12 cellular contexts compared by ENCODE assay signal in genomic region chr22:46008291-46008690, GRCh38. TPM values are rescaled to one million over a fixed set of nuclear protein-coding genes. Genes with fewer than 3 reads are reported as not detected.
DNase-seq lines count a peak whose midpoint lies in the region; ATAC-seq and TF ChIP-seq lines count a peak whose summit lies in the region.
"Had no signal": no experiment of that assay in that cellular context is flagged by ENCODE, and none has a peak within 500 bp of the region (broad histone marks: within the 10 kb centered on the region; RNA-seq: fewer than 3 reads in every experiment).

No MANE protein-coding gene starts in this region.

- peaks cover 4% of the 10 kb centered on the region for H3K9me3 Mint-ChIP-seq in mesothelial cell of epicardium
- peaks cover 6% of the 10 kb centered on the region for H3K9me3 Mint-ChIP-seq in stimulated activated memory B cell treated with anti-CD40 and anti-IgM and Interleukin-4, amounts not matched to agents 10 μg/mL and 1 μg/mL and 100 μg/mL, for 72 hours
- H3K9me3 Mint-ChIP-seq: activated naive CD8-positive, alpha-beta T cell treated with anti-CD3 and anti-CD28 coated beads, Interleukin-2, amount 10 ng/mL, durations not matched to agents 7 days and 5 days had no signal

- TF ChIP-seq POLR2A in breast epithelium (IDR thresholded peaks at IDR 0.05) (no peak), testis (IDR thresholded peaks at IDR 0.05) (no peak)

- H3K36me3 Mint-ChIP-seq in mesothelial cell of epicardium, result peaks cover 2% of the 10 kb centered on the region
- H3K36me3 Mint-ChIP-seq in stimulated activated memory B cell treated with anti-CD40 and anti-IgM and Interleukin-4, amounts not matched to agents 10 μg/mL and 1 μg/mL and 100 μg/mL, for 72 hours, result no peaks in the 10 kb centered on the region
- H3K36me3 Mint-ChIP-seq: activated naive CD8-positive, alpha-beta T cell treated with anti-CD3 and anti-CD28 coated beads, Interleukin-2, amount 10 ng/mL, durations not matched to agents 7 days and 5 days had no signal

- peaks cover 25% of the 10 kb centered on the region for H3K4me1 Mint-ChIP-seq in mesothelial cell of epicardium
- peaks cover 28% of the 10 kb centered on the region for H3K4me1 Mint-ChIP-seq in stimulated activated memory B cell treated with anti-CD40 and anti-IgM and Interleukin-4, amounts not matched to agents 10 μg/mL and 1 μg/mL and 100 μg/mL, for 72 hours

- H3K27ac ChIP-seq in breast epithelium, result peak overlapping the region; percentile 98 to 100
- peak overlapping the region; percentile 89 to 91 for H3K27ac ChIP-seq in testis

- DNase-seq in LHCN-M2 (ENCODE audit: low read depth), result peak; percentile 62
- DNase-seq in breast epithelium (ENCODE audit: low spot score in 2 of 2), result no peak
- DNase-seq in mesothelial cell of epicardium (ENCODE audit: low spot score in 2 of 2, unreplicated experiment in 2 of 2), result no peak
- no peak for DNase-seq in testis
- no peak for DNase-seq in activated CD8-positive, alpha-beta memory T cell treated with anti-CD3 and anti-CD28 coated beads, Interleukin-2, amount 50 U/mL, for 4 hours
- DNase-seq: activated CD4-positive, alpha-beta T cell treated with anti-CD3 and anti-CD28 coated beads, Interleukin-2, amount 50 U/mL, for 48 hours; SIG-M5 had no signal

- no peaks in the 10 kb centered on the region for H3K36me3 ChIP-seq in breast epithelium
- no peaks in the 10 kb centered on the region for H3K36me3 ChIP-seq in testis (ENCODE audit: low read depth, missing control alignments)

- H3K27me3 Mint-ChIP-seq in mesothelial cell of epicardium (ENCODE audit: low read depth), result no peaks in the 10 kb centered on the region
- H3K27me3 Mint-ChIP-seq in stimulated activated memory B cell treated with anti-CD40 and anti-IgM and Interleukin-4, amounts not matched to agents 10 μg/mL and 1 μg/mL and 100 μg/mL, for 72 hours, result peaks cover 9% of the 10 kb centered on the region

- H3K27me3 ChIP-seq in breast epithelium (no peaks in the 10 kb centered on the region), testis (no peaks in the 10 kb centered on the region)

- H3K4me3 ChIP-seq in breast epithelium (peak overlapping the region in 1 of 3 donors; percentile 51), testis (no peak overlapping the region)

- TF ChIP-seq CTCF in breast epithelium (IDR thresholded peaks at IDR 0.05) (no peak), mesothelial cell of epicardium (IDR thresholded peaks at IDR 0.05; ENCODE audit: unreplicated experiment) (no peak), testis (IDR thresholded peaks at IDR 0.05) (no peak)

- ATAC-seq in stimulated activated memory B cell treated with anti-CD40 and anti-IgM and Interleukin-4, amounts not matched to agents 10 μg/mL and 1 μg/mL and 100 μg/mL, for 72 hours, result no peak
- ATAC-seq in GM21786 (IDR thresholded peaks at IDR 0.05; ENCODE audit: unreplicated experiment) (no peak), GM18519 (IDR thresholded peaks at IDR 0.05; ENCODE audit: low FRiP score, unreplicated experiment) (no peak)

- peaks cover 22 to 26% of the 10 kb centered on the region in 2 donors for H3K4me1 ChIP-seq in breast epithelium
- peaks cover 45% of the 10 kb centered on the region for H3K4me1 ChIP-seq in testis

- no peak overlapping the region for H3K4me3 Mint-ChIP-seq in mesothelial cell of epicardium
- H3K4me3 Mint-ChIP-seq in stimulated activated memory B cell treated with anti-CD40 and anti-IgM and Interleukin-4, amounts not matched to agents 10 μg/mL and 1 μg/mL and 100 μg/mL, for 72 hours, result no peak overlapping the region
- H3K4me3 Mint-ChIP-seq: activated naive CD8-positive, alpha-beta T cell treated with anti-CD3 and anti-CD28 coated beads, Interleukin-2, amount 10 ng/mL, durations not matched to agents 7 days and 5 days; memory B cell had no signal

- WGBS in testis, 2 donors, result 74% methylated on average over 3 of the region's 3 CpGs; no CpG with 5 or more reads in 1 of the 2 donors

- peak overlapping the region; percentile 95 for H3K27ac Mint-ChIP-seq in mesothelial cell of epicardium
- no peak overlapping the region for H3K27ac Mint-ChIP-seq in stimulated activated memory B cell treated with anti-CD40 and anti-IgM and Interleukin-4, amounts not matched to agents 10 μg/mL and 1 μg/mL and 100 μg/mL, for 72 hours
- H3K27ac Mint-ChIP-seq: activated naive CD8-positive, alpha-beta T cell treated with anti-CD3 and anti-CD28 coated beads, Interleukin-2, amount 10 ng/mL, durations not matched to agents 7 days and 5 days; memory B cell had no signal

- H3K9me3 ChIP-seq in breast epithelium (peaks cover 0 to 5% of the 10 kb centered on the region in 2 donors), testis (no peaks in the 10 kb centered on the region)

- intact Hi-C loops in breast epithelium (cut with DNase I; ENCODE audit: low total_unique reads), result no loop called here
- intact Hi-C loops in testis (cut with DNase I; ENCODE audit: low total_unique reads), result loop anchor here (5.0 kb wide), 1 partner anchor 109 kb away; no protein-coding TSS in a partner anchor

RNA-seq across cellular contexts. Expression of gene WNT7B, which starts 31.3 kb away (rescaled TPM):
- total RNA-seq in LHCN-M2 (2014; rRNA removed) (0.13 TPM in 1 of 2 replicates, not detected in the other), breast epithelium (1 to 10 TPM in 2 of 3 donors, not detected in 1; 2.2 to 2.9 TPM), mesothelial cell of epicardium (11.2 to 12.2 TPM (median 12.0 TPM) in 3 replicates), testis (1 to 10 TPM; 1.3 to 1.9 TPM)
- 0.02 TPM for polyA plus RNA-seq in LHCN-M2 (2012)
- polyA plus RNA-seq in testis (ENCODE audit: insufficient read depth, low read depth, low replicate concordance), result 0.65 TPM
- total RNA-seq: activated naive CD8-positive, alpha-beta T cell treated with anti-CD3 and anti-CD28 coated beads, Interleukin-2, amount 10 ng/mL, durations not matched to agents 7 days and 5 days had no signal
